In the genomic region with DNA sequence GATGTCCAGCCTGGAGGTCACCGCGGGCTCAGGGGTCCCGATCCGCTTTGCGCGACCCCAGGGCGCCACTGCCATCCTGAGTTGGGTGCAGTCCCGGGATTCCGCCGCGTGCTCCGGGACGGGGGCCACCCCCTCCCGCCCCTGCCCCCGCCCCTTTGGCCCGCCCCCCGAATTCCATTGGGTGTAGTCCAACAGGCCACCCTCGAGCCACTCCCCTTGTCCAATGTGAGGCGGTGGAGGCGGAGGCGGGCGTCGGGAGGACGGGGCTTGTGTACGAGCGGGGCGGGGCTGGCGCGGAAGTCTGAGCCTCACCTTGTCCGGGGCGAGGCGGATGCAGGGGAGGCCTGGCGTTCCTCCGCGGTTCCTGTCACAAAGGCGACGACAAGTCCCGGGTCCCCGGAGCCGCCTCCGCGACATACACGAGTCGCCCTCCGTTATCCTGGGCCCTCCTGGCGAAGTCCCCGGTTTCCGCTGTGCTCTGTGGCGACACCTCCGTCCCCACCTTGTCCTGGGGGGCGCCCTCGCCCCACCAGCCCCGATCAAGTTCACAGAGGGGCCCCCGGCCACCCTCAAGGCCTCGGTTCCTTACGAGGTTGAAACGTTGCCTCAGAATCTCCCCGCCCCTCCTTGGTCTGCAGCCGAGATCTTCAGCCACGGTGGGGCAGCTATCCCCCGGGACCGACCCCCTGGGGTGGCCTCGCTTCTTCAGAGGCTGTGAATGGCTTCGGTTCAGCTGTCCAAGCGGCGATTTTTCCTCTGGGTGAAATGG, we compare ENCODE assay signal across 8 cellular contexts. TPM values are rescaled to one million over a fixed set of nuclear protein-coding genes. Genes with fewer than 3 reads are reported as not detected.
A peak's percentile ranks its signal among the peaks of the same experiment; 100 is the strongest.
DNase-seq lines count a peak whose midpoint lies in the region; ATAC-seq and TF ChIP-seq lines count a peak whose summit lies in the region.

No MANE protein-coding gene starts in this region.

- peak overlapping the region; percentile 98 for H3K27ac ChIP-seq in CD4-positive, alpha-beta T cell (ENCODE audit: low read depth, low read length)

- H3K9me3 ChIP-seq in CD4-positive, alpha-beta T cell (ENCODE audit: control insufficient read depth, low read length): no peaks in the 10 kb centered on the region

- H3K27me3 ChIP-seq in CD4-positive, alpha-beta T cell (ENCODE audit: control insufficient read depth, insufficient read depth, low read length): no peaks in the 10 kb centered on the region

- peak; percentile 86 for ATAC-seq in CD4-positive, alpha-beta T cell (ENCODE audit: poor library complexity)
- ATAC-seq in GM19468 (IDR thresholded peaks at IDR 0.05; ENCODE audit: extremely low read depth, unreplicated experiment): peak; percentile 37

- H3K36me3 Mint-ChIP-seq in CD4-positive, alpha-beta T cell (ENCODE audit: low read depth): peaks cover 15% of the 10 kb centered on the region

- POLR2A ChIA-PET in CD4-positive, alpha-beta T cell (lab: Charles Lee): interaction anchor here (0.7 to 2.1 kb wide), 8 partner anchors 10 to 130 kb away, joined by 3 to 10 read pairs (median 8); a partner anchor contains a TSS

- no peaks in the 10 kb centered on the region for H3K9me3 Mint-ChIP-seq in CD4-positive, alpha-beta T cell

- no peaks in the 10 kb centered on the region for H3K27me3 Mint-ChIP-seq in CD4-positive, alpha-beta T cell

- intact Hi-C loops in CD4-positive, alpha-beta T cell (cut with DNase I, micrococcal nuclease): loop anchor here (2.0 to 10.0 kb wide), 3 partner anchors 37 to 130 kb away; a partner anchor contains a TSS

- H3K4me1 Mint-ChIP-seq in CD4-positive, alpha-beta T cell (ENCODE audit: low read depth): peaks cover 49% of the 10 kb centered on the region

- no peak for TF ChIP-seq CTCF in CD4-positive, alpha-beta T cell (IDR thresholded peaks at IDR 0.05)

- peak overlapping the region; percentile 92 for H3K27ac Mint-ChIP-seq in CD4-positive, alpha-beta T cell

- DNase-seq in CD4-positive, alpha-beta T cell: peak; percentile 94 to 98 (median 97)
- DNase-seq in HT-29 (ENCODE audit: low spot score): peak; percentile 89
- peak; percentile 94 for DNase-seq in NK-92 (lab: John Stamatoyannopoulos, UW; ENCODE audit: unreplicated experiment)
- DNase-seq in activated CD8-positive, alpha-beta memory T cell treated with anti-CD3 and anti-CD28 coated beads for 4 hours (ENCODE audit: low read depth in 2 of 2): peak; percentile 91 to 97
- peak; percentile 96 for DNase-seq in effector CD8-positive, alpha-beta T cell (lab: John Stamatoyannopoulos, UW)
- peak; percentile 98 for DNase-seq in medulla oblongata (ENCODE audit: extremely low spot score)
- peak; percentile 95 to 97 (median 95) for DNase-seq in stimulated activated CD4-positive, alpha-beta T cell treated with anti-CD3 and anti-CD28 coated beads, TNF-alpha, amount 100 ng/mL, for 4 hours (ENCODE audit: low read depth in 3 of 3)

- CTCF ChIA-PET in CD4-positive, alpha-beta T cell (lab: Charles Lee): interaction anchor here (1.1 to 3.9 kb wide), 4 partner anchors 10 to 55 kb away, joined by 3 to 15 read pairs (median 11); no protein-coding TSS in a partner anchor

- H3K4me3 Mint-ChIP-seq in CD4-positive, alpha-beta T cell: peak overlapping the region; percentile 89

RNA-seq across cellular contexts. Expression of a gene that starts 1.2 kb away (rescaled TPM):
- 10 to 100 TPM; 32.5 to 34.0 TPM for total RNA-seq in CD4-positive, alpha-beta T cell
- 202 and 218 TPM in 2 replicates for total RNA-seq in HT-29 (2014; rRNA removed; shearing (Covaris generic))

Comparison
In these comparisons a context has a peak if more than half of its experiments do, and no peak if none do; other contexts are left out.
1. Peak in every context shown above with its lines: DNase-seq, ATAC-seq and H3K27ac ChIP-seq.